ENCODE assay signal across 17 cellular contexts in genomic region chr3:29347412-29347811, GRCh38.
DNase-seq lines count a peak whose midpoint lies in the region; ATAC-seq and TF ChIP-seq lines count a peak whose summit lies in the region.
"Had no signal": no experiment of that assay in that cellular context is flagged by ENCODE, and none has a peak within 500 bp of the region (broad histone marks: within the 10 kb centered on the region; RNA-seq: fewer than 3 reads in every experiment).

No MANE protein-coding gene starts in this region.

- no peak for TF ChIP-seq CTCF in GM23338 (conservative IDR thresholded peaks at IDR 0.05; ENCODE audit: low read depth in 2 of 2)
- TF ChIP-seq CTCF in WTC11 (IDR thresholded peaks at IDR 0.05), result no peak
- TF ChIP-seq CTCF in neural progenitor cell (IDR thresholded peaks at IDR 0.05), result no peak

- H2AFZ ChIP-seq in GM23338 (no peak overlapping the region), neural progenitor cell (replicated peaks) (no peak overlapping the region)

- H3K4me3 Mint-ChIP-seq in GM23338, result no peak overlapping the region
- no peak overlapping the region for H3K4me3 Mint-ChIP-seq in WTC11
- H3K4me3 Mint-ChIP-seq in neural progenitor cell, result no peak overlapping the region

- peaks cover 56% of the 10 kb centered on the region for H3K4me1 Mint-ChIP-seq in GM23338
- H3K4me1 Mint-ChIP-seq in WTC11, result peaks cover 76% of the 10 kb centered on the region
- peaks cover 2% of the 10 kb centered on the region for H3K4me1 Mint-ChIP-seq in neural progenitor cell

- CTCF ChIA-PET in WTC11 (lab: Charles Lee), result no interaction called here

- no CpG with 5 or more reads among the region's 5 CpGs for WGBS in mesendoderm (ENCODE audit: extremely low coverage, insufficient coverage, low lambda C conversion rate)
- WGBS in aorta, 2 donors, result 26 to 58% methylated on average over 5 of the region's 5 CpGs

- H3K79me2 ChIP-seq in GM23338 (replicated peaks; ENCODE audit: insufficient read depth), result no peaks in the 10 kb centered on the region
- no peaks in the 10 kb centered on the region for H3K79me2 ChIP-seq in mesendoderm (ENCODE audit: control insufficient read depth, insufficient read depth, low read length)
- no peaks in the 10 kb centered on the region for H3K79me2 ChIP-seq in neural progenitor cell (ENCODE audit: low read depth)

- no peaks in the 10 kb centered on the region for H3K79me1 ChIP-seq in mesendoderm (ENCODE audit: low read length)

- H3K18ac ChIP-seq in mesendoderm (ENCODE audit: low read length), result no peak overlapping the region

- H3K4me1 ChIP-seq in GM23338 (ENCODE audit: insufficient read depth) (peaks cover 56% of the 10 kb centered on the region), mesendoderm (ENCODE audit: control insufficient read depth, low read depth, low read length) (no peaks in the 10 kb centered on the region), aorta (ENCODE audit: control insufficient read depth in 1 of 2, insufficient read depth in 2 of 2, low read length in 2 of 2) (peaks cover 0 to 3% of the 10 kb centered on the region in 2 donors), neural progenitor cell (no peaks in the 10 kb centered on the region)
- H3K4me1 ChIP-seq: Caco-2 had no signal

- no peak overlapping the region for H3K56ac ChIP-seq in mesendoderm (ENCODE audit: low read length)

- H3K27me3 Mint-ChIP-seq in GM23338 (ENCODE audit: insufficient read depth, low read depth, poor library complexity) (no peaks in the 10 kb centered on the region), WTC11 (ENCODE audit: low read depth) (no peaks in the 10 kb centered on the region), neural progenitor cell (ENCODE audit: insufficient read depth, low read depth) (peaks cover 2% of the 10 kb centered on the region)

- H3K9me2 ChIP-seq in GM23338 (ENCODE audit: insufficient read depth), result peaks cover 5% of the 10 kb centered on the region; the same call in 1 of the 2 replicates

- H3K27ac ChIP-seq in GM23338 (ENCODE audit: low read depth), result peak overlapping the region; percentile 91
- no peak overlapping the region for H3K27ac ChIP-seq in mesendoderm (ENCODE audit: low read depth, low read length)
- no peak overlapping the region for H3K27ac ChIP-seq in aorta (ENCODE audit: low read depth in 1 of 2, low read length in 2 of 2)
- no peak overlapping the region for H3K27ac ChIP-seq in neural progenitor cell
- H3K27ac ChIP-seq: A549 had no signal

- H3K4me2 ChIP-seq in GM23338, result peak overlapping the region; percentile 26; the same call in 1 of the 2 replicates
- H3K4me2 ChIP-seq in mesendoderm (ENCODE audit: low read length), result no peak overlapping the region
- no peak overlapping the region for H3K4me2 ChIP-seq in neural progenitor cell
- H3K4me2 ChIP-seq: A549 had no signal

- peak overlapping the region; percentile 85 for H3K27ac Mint-ChIP-seq in GM23338
- peak overlapping the region; percentile 37 for H3K27ac Mint-ChIP-seq in WTC11
- H3K27ac Mint-ChIP-seq in neural progenitor cell, result no peak overlapping the region

- no peak for ATAC-seq in GM23338
- no peak for ATAC-seq in WTC11
- no peak for ATAC-seq in aorta (ENCODE audit: low FRiP score)
- ATAC-seq: A549, PC-3 had no signal

- H4K5ac ChIP-seq in mesendoderm (ENCODE audit: low read length), result no peak overlapping the region

- H3K9me3 ChIP-seq in aorta (ENCODE audit: control insufficient read depth, low read length) (no peaks in the 10 kb centered on the region), neural progenitor cell (ENCODE audit: low read depth) (no peaks in the 10 kb centered on the region)
- H3K9me3 ChIP-seq: A549, Caco-2 had no signal

- no peak overlapping the region for H2AK5ac ChIP-seq in mesendoderm (ENCODE audit: low read length)

- H3K4ac ChIP-seq in mesendoderm (ENCODE audit: low read depth, low read length), result peak overlapping the region; percentile 4

- H3K4me3 ChIP-seq in GM23338, result no peak overlapping the region
- no peak overlapping the region for H3K4me3 ChIP-seq in mesendoderm (ENCODE audit: low read length)
- H3K4me3 ChIP-seq in aorta (ENCODE audit: low read length in 2 of 2), result no peak overlapping the region
- H3K4me3 ChIP-seq in neural progenitor cell, result no peak overlapping the region
- H3K4me3 ChIP-seq: A549 had no signal

- no peaks in the 10 kb centered on the region for H4K20me1 ChIP-seq in GM23338 (replicated peaks; ENCODE audit: insufficient read depth)
- H4K20me1 ChIP-seq in neural progenitor cell (ENCODE audit: low read depth), result no peaks in the 10 kb centered on the region

- H3F3A ChIP-seq in GM23338 (replicated peaks; ENCODE audit: low read depth) (no peaks in the 10 kb centered on the region), neural progenitor cell (ENCODE audit: low read depth) (no peaks in the 10 kb centered on the region)

- no peak overlapping the region for H2BK15ac ChIP-seq in mesendoderm (replicated peaks; ENCODE audit: low read depth)

- no peak overlapping the region for H2BK120ac ChIP-seq in mesendoderm (ENCODE audit: low read depth, low read length)

- H3K36me3 ChIP-seq in GM23338 (ENCODE audit: insufficient read depth) (no peaks in the 10 kb centered on the region), mesendoderm (ENCODE audit: control insufficient read depth, insufficient read depth, low read length) (no peaks in the 10 kb centered on the region), aorta (ENCODE audit: control insufficient read depth in 1 of 2, insufficient read depth in 2 of 2, low read length in 1 of 2) (no peaks in the 10 kb centered on the region), neural progenitor cell (no peaks in the 10 kb centered on the region)

- H3K23ac ChIP-seq in mesendoderm (ENCODE audit: low read length), result no peak overlapping the region

- no peak for DNase-seq in GM23338 (ENCODE audit: low spot score)
- DNase-seq in M059J (ENCODE audit: low read depth), result peak; percentile 11
- no peak for DNase-seq in WTC11 (ENCODE audit: low spot score)
- no peak for DNase-seq in mesendoderm
- DNase-seq in aorta, result no peak
- no peak for DNase-seq in NCI-H526 treated with DMSO at 0.1 percent for 48 hours (lab: John Stamatoyannopoulos, UW)
- DNase-seq in NCI-H1048 (lab: John Stamatoyannopoulos, UW), result no peak
- no peak for DNase-seq in neural progenitor cell (ENCODE audit: low spot score)
- DNase-seq: AML-193; Caco-2; MV-4-11; NCI-H1436; NCI-H2029 treated with DMSO at 0.1 percent for 48 hours; NCI-H524; NK-92 treated with Interleukin-12 subunit alpha and Interleukin-12 subunit beta, amount 100 ng/mL, for 24 hours; PC-3 had no signal

- H3K9me3 Mint-ChIP-seq in GM23338, result no peaks in the 10 kb centered on the region
- no peaks in the 10 kb centered on the region for H3K9me3 Mint-ChIP-seq in WTC11
- no peaks in the 10 kb centered on the region for H3K9me3 Mint-ChIP-seq in neural progenitor cell

- H2BK5ac ChIP-seq in mesendoderm (ENCODE audit: low read length), result no peak overlapping the region

- intact Hi-C loops in aorta (cut with DNase I), result no loop called here

- no peak overlapping the region for H4K8ac ChIP-seq in mesendoderm (ENCODE audit: low read depth, low read length)

- H3K27me3 ChIP-seq in GM23338 (ENCODE audit: insufficient read depth) (no peaks in the 10 kb centered on the region), mesendoderm (ENCODE audit: insufficient read depth, low read length, poor library complexity) (no peaks in the 10 kb centered on the region), aorta (ENCODE audit: control insufficient read depth in 1 of 2, insufficient read depth in 2 of 2, low read length in 1 of 2) (no peaks in the 10 kb centered on the region), neural progenitor cell (no peaks in the 10 kb centered on the region)

- POLR2A ChIA-PET in WTC11 (lab: Charles Lee), result no interaction called here

- no peaks in the 10 kb centered on the region for H3K36me3 Mint-ChIP-seq in GM23338 (ENCODE audit: low read depth)
- no peaks in the 10 kb centered on the region for H3K36me3 Mint-ChIP-seq in WTC11
- H3K36me3 Mint-ChIP-seq in neural progenitor cell, result no peaks in the 10 kb centered on the region

- H3K9ac ChIP-seq in mesendoderm (ENCODE audit: low read length) (no peak overlapping the region), neural progenitor cell (no peak overlapping the region)

TF ChIP-seq in GM23338, 12 proteins besides CTCF, POLR2A, EP300 and RAD21:
- TF ChIP-seq CREB1 (CRISPR knock-in tag; IDR thresholded peaks at IDR 0.05; ENCODE audit: low read depth) (no peak), STAT1 (IDR thresholded peaks at IDR 0.05; ENCODE audit: unreplicated experiment) (no peak), EZH2phosphoT487 (IDR thresholded peaks at IDR 0.05; ENCODE audit: unreplicated experiment) (no peak), JUNB (IDR thresholded peaks at IDR 0.05; ENCODE audit: unreplicated experiment) (no peak), ETS1 (IDR thresholded peaks at IDR 0.05) (no peak)
TF ChIP-seq in GM23338: peak in this region for 0.

TF ChIP-seq in WTC11, 78 proteins besides CTCF, POLR2A, EP300 and RAD21 (continues in another document):
- no peak for TF ChIP-seq ZMAT4 (CRISPR knock-in tag; IDR thresholded peaks at IDR 0.05)
- no peak for TF ChIP-seq SMAD3 (CRISPR knock-in tag; IDR thresholded peaks at IDR 0.05; ENCODE audit: borderline replicate concordance)
- no peak for TF ChIP-seq FOXJ3 (CRISPR knock-in tag; IDR thresholded peaks at IDR 0.05; ENCODE audit: borderline replicate concordance)
- TF ChIP-seq ZBTB43 (CRISPR knock-in tag; IDR thresholded peaks at IDR 0.05), result no peak
- no peak for TF ChIP-seq ZNF423 (CRISPR knock-in tag; IDR thresholded peaks at IDR 0.05)
- TF ChIP-seq NFYB (CRISPR knock-in tag; conservative IDR thresholded peaks at IDR 0.05; ENCODE audit: low read depth), result no peak
- no peak for TF ChIP-seq USF2 (CRISPR knock-in tag; IDR thresholded peaks at IDR 0.05)
